ENCODE assay signal across 23 cellular contexts in genomic region chr3:65836047-65836446, GRCh38.
DNase-seq lines count a peak whose midpoint lies in the region; ATAC-seq and TF ChIP-seq lines count a peak whose summit lies in the region.
"Had no signal": no experiment of that assay in that cellular context is flagged by ENCODE, and none has a peak within 500 bp of the region (broad histone marks: within the 10 kb centered on the region; RNA-seq: fewer than 3 reads in every experiment).

No MANE protein-coding gene starts in this region.

- no TSS peak for BruUV-seq in A673 (replicated peaks; lab: Mats Ljungman, UMichigan)

- CTCF ChIA-PET in A673 (lab: Charles Lee) (no interaction called here), HEK293 (lab: Yijun Ruan, JAX) (no interaction called here)

- ATAC-seq in foreskin keratinocyte (peak; percentile 68), GM21367 (IDR thresholded peaks at IDR 0.05; ENCODE audit: unreplicated experiment) (no peak), GM19324 (IDR thresholded peaks at IDR 0.05; ENCODE audit: low FRiP score, unreplicated experiment) (no peak)
- ATAC-seq: effector memory CD8-positive, alpha-beta T cell; left lobe of liver had no signal

- intact Hi-C loops in A673 (cut with micrococcal nuclease; ENCODE audit: unreplicated experiment), result no loop called here

- peaks cover 41% of the 10 kb centered on the region for H3K4me1 ChIP-seq in A673 (ENCODE audit: insufficient read depth, low read length, poor library complexity, severe bottlenecking)
- H3K4me1 ChIP-seq in HEK293 (ENCODE audit: control insufficient read depth, insufficient read depth, low read length), result no peaks in the 10 kb centered on the region
- H3K4me1 ChIP-seq in foreskin keratinocyte, result peaks cover 29% of the 10 kb centered on the region

- H3K9me3 ChIP-seq in A673 (ENCODE audit: low read depth, low read length, poor library complexity, severe bottlenecking), result no peaks in the 10 kb centered on the region
- no peaks in the 10 kb centered on the region for H3K9me3 ChIP-seq in HEK293 (ENCODE audit: control insufficient read depth, insufficient read depth, low read depth, low read length)
- H3K9me3 ChIP-seq: neutrophil, vagina had no signal

- H3K27ac ChIP-seq in A673 (ENCODE audit: low read depth, low read length, poor library complexity, severe bottlenecking), result peak overlapping the region; percentile 77
- no peak overlapping the region for H3K27ac ChIP-seq in HEK293 (ENCODE audit: extremely low read depth, low read depth, low read length)
- no peak overlapping the region for H3K27ac ChIP-seq in foreskin keratinocyte
- H3K27ac ChIP-seq: neutrophil, vagina, VCaP had no signal

- in situ Hi-C loops in astrocyte of the spinal cord (cut with HindIII; ENCODE audit: low sequenced_read_pairs), result no loop called here

- H3K36me3 ChIP-seq in A673 (ENCODE audit: insufficient read depth, low read length, poor library complexity, severe bottlenecking) (no peaks in the 10 kb centered on the region), HEK293 (ENCODE audit: control insufficient read depth in 2 of 2, insufficient read depth in 1 of 2, low read length in 2 of 2) (no peaks in the 10 kb centered on the region)
- H3K36me3 ChIP-seq: neutrophil, vagina had no signal

- H3K27me3 ChIP-seq in A673 (replicated peaks; ENCODE audit: insufficient read depth, low read depth, low read length, poor library complexity), result no peaks in the 10 kb centered on the region
- no peaks in the 10 kb centered on the region for H3K27me3 ChIP-seq in foreskin keratinocyte
- H3K27me3 ChIP-seq: neutrophil, vagina had no signal

- H3K4me3 ChIP-seq in A673 (ENCODE audit: low read depth, low read length, poor library complexity, severe bottlenecking) (no peak overlapping the region), HEK293 (ENCODE audit: low read depth, low read length) (no peak overlapping the region), astrocyte of the spinal cord (ENCODE audit: low read depth, low read length) (no peak overlapping the region)
- H3K4me3 ChIP-seq: vagina had no signal

- POLR2A ChIA-PET in A673 (lab: Charles Lee; ENCODE audit: low non-redundant PET), result no interaction called here
- POLR2A ChIA-PET in HEK293 (lab: Yijun Ruan, JAX), result no interaction called here

- TF ChIP-seq CTCF in A673 (conservative IDR thresholded peaks at IDR 0.05; ENCODE audit: low read depth, low read length), result no peak
- no peak for TF ChIP-seq CTCF in HEK293 (tag by site-specific recombination; IDR thresholded peaks at IDR 0.05)
- TF ChIP-seq CTCF in astrocyte of the spinal cord (IDR thresholded peaks at IDR 0.05; ENCODE audit: low read depth, low read length), result no peak
- no peak for TF ChIP-seq CTCF in foreskin keratinocyte (conservative IDR thresholded peaks at IDR 0.05)

- no peak for DNase-seq in A673 (ENCODE audit: low spot score)
- DNase-seq in astrocyte of the spinal cord (ENCODE audit: low read depth, low spot score), result peak; percentile 32
- DNase-seq in foreskin keratinocyte, result peak; percentile 36 to 54
- no peak for DNase-seq in activated CD4-positive, alpha-beta T cell treated with anti-CD3 and anti-CD28 coated beads, Interleukin-2, amount 50 U/mL, for 1 hour
- DNase-seq in activated CD4-positive, alpha-beta T cell treated with anti-CD3 and anti-CD28 coated beads, Interleukin-2, amount 50 U/mL, for 4 hours, result no peak
- DNase-seq: activated CD4-positive, alpha-beta memory T cell treated with anti-CD3 and anti-CD28 coated beads for 36 hours; activated naive CD4-positive, alpha-beta T cell treated with Interleukin-2 at 50 U/mL for 16 hours; activated T-cell treated with anti-CD3 and anti-CD28 coated beads for 4 hours; CD4-positive, alpha-beta T cell; effector memory CD8-positive, alpha-beta T cell; NCI-H1436; NCI-H526; SHP77 treated with DMSO at 0.1 percent for 48 hours; stimulated activated CD4-positive, alpha-beta T cell treated with anti-CD3 and anti-CD28 coated beads, Interleukin-12 subunit alpha, Interleukin-12 subunit beta, amount 100 ng/mL, for 4 hours; stimulated activated CD8-positive, alpha-beta memory T cell treated with anti-CD3 and anti-CD28 coated beads, Interleukin-4, amount 100 ng/mL, for 48 hours; substantia nigra had no signal

TF ChIP-seq in HEK293, 187 proteins besides CTCF, POLR2A, EP300 and RAD21 (continues in another document):
- TF ChIP-seq ZEB2 (tag by site-specific recombination; IDR thresholded peaks at IDR 0.05), result no peak
- no peak for TF ChIP-seq ZNF670 (tag by site-specific recombination; IDR thresholded peaks at IDR 0.05; ENCODE audit: low read depth)
- TF ChIP-seq ZNF596 (tag by site-specific recombination; IDR thresholded peaks at IDR 0.05), result no peak
- peak; percentile 57; the same call in 1 of the 2 replicates for TF ChIP-seq ZNF629 (tag by site-specific recombination; IDR thresholded peaks at IDR 0.05)
- no peak for TF ChIP-seq ZSCAN4 (tag by site-specific recombination; IDR thresholded peaks at IDR 0.05)
- no peak for TF ChIP-seq PBX3 (CRISPR knock-in tag; IDR thresholded peaks at IDR 0.05)
- TF ChIP-seq ZNF2 (tag by site-specific recombination; IDR thresholded peaks at IDR 0.05), result no peak
- peak; percentile 80 for TF ChIP-seq ZNF548 (tag by site-specific recombination; IDR thresholded peaks at IDR 0.05)
- no peak for TF ChIP-seq ZNF449 (tag by site-specific recombination; IDR thresholded peaks at IDR 0.05)
- TF ChIP-seq, protein P1, sequence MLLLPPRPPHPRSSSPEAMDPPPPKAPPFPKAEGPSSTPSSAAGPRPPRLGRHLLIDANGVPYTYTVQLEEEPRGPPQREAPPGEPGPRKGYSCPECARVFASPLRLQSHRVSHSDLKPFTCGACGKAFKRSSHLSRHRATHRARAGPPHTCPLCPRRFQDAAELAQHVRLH (tag by site-specific recombination; IDR thresholded peaks at IDR 0.05), result no peak
- no peak for TF ChIP-seq ZNF24 (tag by site-specific recombination; IDR thresholded peaks at IDR 0.05)
- TF ChIP-seq ZNF157 (tag by site-specific recombination; IDR thresholded peaks at IDR 0.05), result no peak
- TF ChIP-seq PRDM10 (tag by site-specific recombination; IDR thresholded peaks at IDR 0.05), result peak; percentile 81
- TF ChIP-seq ZNF571 (tag by site-specific recombination; IDR thresholded peaks at IDR 0.05), result no peak
- no peak for TF ChIP-seq ZNF214 (tag by site-specific recombination; IDR thresholded peaks at IDR 0.05; ENCODE audit: borderline replicate concordance)
- TF ChIP-seq ZNF555 (tag by site-specific recombination; conservative IDR thresholded peaks at IDR 0.05), result no peak

Comparison
In these comparisons a context has a peak if more than half of its experiments do, and no peak if none do; other contexts are left out.
1. DNase-seq: peak in astrocyte of the spinal cord (single experiment) and foreskin keratinocyte (2 of 2); none in A673 (single experiment), activated CD4-positive, alpha-beta T cell treated with anti-CD3 and anti-CD28 coated beads, Interleukin-2, amount 50 U/mL, for 1 hour (single experiment) and activated CD4-positive, alpha-beta T cell treated with anti-CD3 and anti-CD28 coated beads, Interleukin-2, amount 50 U/mL, for 4 hours (0 of 2).